In the genomic region with DNA sequence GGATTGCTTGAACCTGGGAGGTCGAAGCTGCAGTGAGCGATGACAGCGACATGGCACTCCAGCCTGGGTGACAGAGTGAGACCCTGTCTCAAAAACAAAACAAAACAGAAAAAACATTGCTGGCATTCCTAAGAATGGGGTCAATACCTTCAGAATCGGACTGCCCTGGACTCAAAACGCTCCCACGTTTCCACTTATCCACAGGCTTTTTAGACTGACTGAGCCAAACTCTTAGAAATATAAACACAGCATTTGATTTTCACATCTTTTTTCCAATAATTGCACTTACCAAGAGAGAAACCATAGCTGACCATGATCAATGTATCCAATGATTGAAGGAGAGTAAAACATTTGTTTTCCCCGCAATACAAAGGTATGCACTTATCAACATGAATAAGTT, we compare ENCODE assay signal across 8 cellular contexts.
"Had no signal": no experiment of that assay in that cellular context is flagged by ENCODE, and none has a peak within 500 bp of the region (broad histone marks: within the 10 kb centered on the region; RNA-seq: fewer than 3 reads in every experiment).

No MANE protein-coding gene starts in this region.

- H3K4me2 ChIP-seq: KMS-11 had no signal

- H3K27ac Mint-ChIP-seq: IgD-negative memory B cell had no signal

- H3K4me3 Mint-ChIP-seq: IgD-negative memory B cell had no signal

- H3K27ac ChIP-seq: HL-60, KMS-11 had no signal

- ATAC-seq: HepG2 had no signal

- FAIRE-seq: HepG2, HTR-8/SVneo had no signal

- H3K9me3 Mint-ChIP-seq: IgD-negative memory B cell had no signal

- DNase-seq: IMR-90, KBM-7, KG1 had no signal

- H3K9ac ChIP-seq: KMS-11 had no signal
